In genomic region chr10:11595395-11595692, GRCh38 we compare ENCODE assay signal across 14 cellular contexts. TPM values are rescaled to one million over a fixed set of nuclear protein-coding genes. Genes with fewer than 3 reads are reported as not detected.
DNase-seq lines count a peak whose midpoint lies in the region; ATAC-seq and TF ChIP-seq lines count a peak whose summit lies in the region.
"Had no signal": no experiment of that assay in that cellular context is flagged by ENCODE, and none has a peak within 500 bp of the region (broad histone marks: within the 10 kb centered on the region; RNA-seq: fewer than 3 reads in every experiment).

No MANE protein-coding gene starts in this region.

- H3K9me3 Mint-ChIP-seq in Caco-2 (ENCODE audit: unreplicated experiment) = no peaks in the 10 kb centered on the region
- no peaks in the 10 kb centered on the region for H3K9me3 Mint-ChIP-seq in activated CD8-positive, alpha-beta T cell treated with anti-CD3 and anti-CD28 coated beads, Interleukin-2, amount 10 ng/mL, durations not matched to agents 7 days and 5 days (ENCODE audit: insufficient read depth)

- CTCF ChIA-PET in Caco-2 (lab: Charles Lee) = no interaction called here
- CTCF ChIA-PET in activated CD8-positive, alpha-beta T cell treated with anti-CD3 and anti-CD28 coated beads, Interleukin-2, amount 10 ng/mL, durations not matched to agents 7 days and 5 days (lab: Charles Lee) = interaction anchor here (1.2 kb wide), 1 partner anchor 24 kb away, joined by 3 read pairs; no protein-coding TSS in a partner anchor

- H3K27ac ChIP-seq in right atrium auricular region (no peak overlapping the region), hepatocyte (peak overlapping the region; percentile 25), upper lobe of right lung (no peak overlapping the region)
- H3K27ac ChIP-seq: VCaP had no signal

- no peak overlapping the region for H2AFZ ChIP-seq in hepatocyte

- POLR2A ChIA-PET in Caco-2 (lab: Charles Lee) = no interaction called here
- POLR2A ChIA-PET in activated CD8-positive, alpha-beta T cell treated with anti-CD3 and anti-CD28 coated beads, Interleukin-2, amount 10 ng/mL, durations not matched to agents 7 days and 5 days (lab: Charles Lee) = no interaction called here

- H3K9me3 ChIP-seq in right atrium auricular region (no peaks in the 10 kb centered on the region), hepatocyte (ENCODE audit: low read depth) (no peaks in the 10 kb centered on the region), upper lobe of right lung (no peaks in the 10 kb centered on the region), Caco-2 (no peaks in the 10 kb centered on the region)

- H3K36me3 Mint-ChIP-seq in Caco-2 (ENCODE audit: insufficient read depth, unreplicated experiment) = peaks cover 6% of the 10 kb centered on the region
- H3K36me3 Mint-ChIP-seq in activated CD8-positive, alpha-beta T cell treated with anti-CD3 and anti-CD28 coated beads, Interleukin-2, amount 10 ng/mL, durations not matched to agents 7 days and 5 days (ENCODE audit: low read depth) = no peaks in the 10 kb centered on the region

- H3K36me3 ChIP-seq in right atrium auricular region (no peaks in the 10 kb centered on the region), hepatocyte (replicated peaks; ENCODE audit: insufficient read depth, low read depth) (no peaks in the 10 kb centered on the region), upper lobe of right lung (no peaks in the 10 kb centered on the region), Caco-2 (ENCODE audit: control insufficient read depth, insufficient read depth, low read length) (no peaks in the 10 kb centered on the region)

- TF ChIP-seq CTCF in right atrium auricular region (IDR thresholded peaks at IDR 0.05) = no peak
- no peak for TF ChIP-seq CTCF in hepatocyte (IDR thresholded peaks at IDR 0.05; ENCODE audit: poor library complexity)
- no peak for TF ChIP-seq CTCF in upper lobe of right lung (IDR thresholded peaks at IDR 0.05)
- TF ChIP-seq CTCF in Caco-2 (IDR thresholded peaks at IDR 0.05; ENCODE audit: insufficient read depth in 1 of 2, low read depth in 1 of 2, low read length in 1 of 2, severe bottlenecking in 1 of 2, unreplicated experiment in 1 of 2) = no peak

- intact Hi-C loops in left ventricle myocardium superior (cut with micrococcal nuclease) (no loop called here), upper lobe of right lung (cut with DNase I) (no loop called here), Caco-2 (cut with micrococcal nuclease; ENCODE audit: unreplicated experiment) (no loop called here)

- DNase-seq in left ventricle myocardium superior (no peak), right atrium auricular region (ENCODE audit: low spot score) (no peak), amniotic epithelial cell (ENCODE audit: low read depth) (peak; percentile 71), hepatocyte (ENCODE audit: low spot score) (no peak), upper lobe of right lung (no peak), Caco-2 (no peak), occipital lobe (lab: John Stamatoyannopoulos, UW) (no peak)
- DNase-seq in activated CD8-positive, alpha-beta T cell treated with anti-CD3 and anti-CD28 coated beads, Interleukin-2, amount 10 ng/mL, durations not matched to agents 7 days and 5 days = no peak
- DNase-seq: ACHN; DND-41; naive thymus-derived CD4-positive, alpha-beta T cell; NCI-H446 had no signal

- H3K4me2 ChIP-seq in hepatocyte = no peak overlapping the region

- H3K79me2 ChIP-seq in hepatocyte = peaks cover 100% of the 10 kb centered on the region

- H3K4me3 ChIP-seq in right atrium auricular region (no peak overlapping the region), hepatocyte (no peak overlapping the region), upper lobe of right lung (no peak overlapping the region), Caco-2 (ENCODE audit: low read depth, low read length) (no peak overlapping the region)

- H3K4me1 ChIP-seq in right atrium auricular region (peaks cover 0 to 9% of the 10 kb centered on the region in 2 donors), hepatocyte (ENCODE audit: insufficient read depth) (no peaks in the 10 kb centered on the region), upper lobe of right lung (peaks cover 9% of the 10 kb centered on the region), Caco-2 (no peaks in the 10 kb centered on the region)

- peaks cover 6% of the 10 kb centered on the region for H3K4me1 Mint-ChIP-seq in Caco-2 (ENCODE audit: low read depth, unreplicated experiment)
- H3K4me1 Mint-ChIP-seq in activated CD8-positive, alpha-beta T cell treated with anti-CD3 and anti-CD28 coated beads, Interleukin-2, amount 10 ng/mL, durations not matched to agents 7 days and 5 days (ENCODE audit: low read depth) = no peaks in the 10 kb centered on the region

- H4K20me1 ChIP-seq in hepatocyte (ENCODE audit: insufficient read depth, poor library complexity, severe bottlenecking) = no peaks in the 10 kb centered on the region

- H3K4me3 Mint-ChIP-seq in Caco-2 (ENCODE audit: unreplicated experiment) = no peak overlapping the region
- H3K4me3 Mint-ChIP-seq in activated CD8-positive, alpha-beta T cell treated with anti-CD3 and anti-CD28 coated beads, Interleukin-2, amount 10 ng/mL, durations not matched to agents 7 days and 5 days = no peak overlapping the region
- H3K4me3 Mint-ChIP-seq: naive thymus-derived CD4-positive, alpha-beta T cell had no signal

- no peak overlapping the region for H3K27ac Mint-ChIP-seq in Caco-2 (ENCODE audit: unreplicated experiment)
- no peak overlapping the region for H3K27ac Mint-ChIP-seq in activated CD8-positive, alpha-beta T cell treated with anti-CD3 and anti-CD28 coated beads, Interleukin-2, amount 10 ng/mL, durations not matched to agents 7 days and 5 days

- WGBS in hepatocyte (ENCODE audit: low lambda C conversion rate, missing lambda C conversion rate) = 68% methylated on average over 1 of the region's 1 CpG

- ATAC-seq in left ventricle myocardium superior (peak; percentile 38), upper lobe of right lung (peak; percentile 19)
- ATAC-seq in activated CD8-positive, alpha-beta T cell treated with anti-CD3 and anti-CD28 coated beads, Interleukin-2, amount 10 ng/mL, durations not matched to agents 7 days and 5 days = no peak
- ATAC-seq: naive thymus-derived CD4-positive, alpha-beta T cell; Right ventricle myocardium inferior had no signal

- no peaks in the 10 kb centered on the region for H3K27me3 Mint-ChIP-seq in Caco-2 (ENCODE audit: insufficient read depth, unreplicated experiment)
- peaks cover 11% of the 10 kb centered on the region for H3K27me3 Mint-ChIP-seq in activated CD8-positive, alpha-beta T cell treated with anti-CD3 and anti-CD28 coated beads, Interleukin-2, amount 10 ng/mL, durations not matched to agents 7 days and 5 days (ENCODE audit: low read depth)

- BruUV-seq in Caco-2 (replicated peaks; lab: Mats Ljungman, UMichigan) = no TSS peak

- no peaks in the 10 kb centered on the region for H3K9me2 ChIP-seq in hepatocyte (replicated peaks; ENCODE audit: insufficient read depth)

- H3K27me3 ChIP-seq in right atrium auricular region = no peaks in the 10 kb centered on the region
- no peaks in the 10 kb centered on the region for H3K27me3 ChIP-seq in hepatocyte
- H3K27me3 ChIP-seq in upper lobe of right lung = no peaks in the 10 kb centered on the region
- H3K27me3 ChIP-seq in Caco-2 (replicated peaks; ENCODE audit: control insufficient read depth, insufficient read depth, low read length) = no peaks in the 10 kb centered on the region

RNA-seq across cellular contexts. Expression of gene USP6NL, which starts 16.1 kb away (rescaled TPM):
- total RNA-seq in left ventricle myocardium superior = 6.9 TPM
- 10 to 100 TPM in 1 of 2 donors, 1 to 10 TPM in 1; 9.6 to 10.5 TPM for total RNA-seq in right atrium auricular region
- total RNA-seq in hepatocyte = 16.9 and 20.8 TPM in 2 replicates
- 12.0 and 14.9 TPM in 2 replicates for polyA plus RNA-seq in hepatocyte
- 21.6 TPM for total RNA-seq in upper lobe of right lung
- total RNA-seq in Caco-2 (2022) = 34.1 and 35.6 TPM in 2 replicates
- total RNA-seq in activated CD8-positive, alpha-beta T cell treated with anti-CD3 and anti-CD28 coated beads, Interleukin-2, amount 10 ng/mL, durations not matched to agents 7 days and 5 days = 1 to 10 TPM; 1.6 to 2.0 TPM
- total RNA-seq in occipital lobe = 40.2 TPM
